9 cellular contexts compared by ENCODE assay signal in the genomic region with DNA sequence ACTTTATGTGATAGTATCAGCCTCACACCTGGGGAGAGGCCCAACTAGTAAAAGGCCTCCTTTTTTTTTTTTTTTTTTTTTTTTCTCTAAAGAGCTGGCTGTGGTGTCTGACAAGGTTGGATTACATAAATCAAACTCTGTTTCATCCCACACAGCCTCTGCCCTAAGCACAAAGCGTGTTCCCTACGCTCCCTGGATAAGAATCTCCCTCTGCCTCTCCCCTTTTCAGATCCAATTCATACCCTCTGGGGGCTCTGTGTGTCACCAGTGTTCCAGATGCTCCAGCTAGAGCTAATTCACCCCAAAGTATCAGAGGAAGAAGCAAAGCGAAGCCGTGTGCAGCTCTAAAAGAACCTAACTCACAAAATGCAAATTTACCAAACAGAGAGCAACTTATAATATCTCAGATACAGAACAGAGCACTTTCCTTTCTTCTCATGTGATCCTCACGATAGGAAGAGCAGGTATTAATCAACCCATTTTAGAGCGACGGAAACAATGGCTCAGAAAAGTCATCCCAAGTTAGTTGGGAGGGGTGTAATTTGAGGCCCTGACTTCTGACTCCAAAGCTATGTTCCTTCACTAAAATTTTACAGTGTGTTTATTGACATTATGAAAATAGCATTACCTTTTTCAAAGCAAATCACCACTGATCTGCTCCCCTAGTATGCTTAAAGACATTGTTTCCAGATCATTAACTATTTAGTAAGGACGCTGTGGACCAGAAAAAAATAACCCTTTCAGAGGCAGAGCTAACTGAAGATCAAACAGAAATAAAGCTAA. TPM values are rescaled to one million over a fixed set of nuclear protein-coding genes. Genes with fewer than 3 reads are reported as not detected.
DNase-seq lines count a peak whose midpoint lies in the region; ATAC-seq and TF ChIP-seq lines count a peak whose summit lies in the region.
"Had no signal": no experiment of that assay in that cellular context is flagged by ENCODE, and none has a peak within 500 bp of the region (broad histone marks: within the 10 kb centered on the region; RNA-seq: fewer than 3 reads in every experiment).

No MANE protein-coding gene starts in this region.

- TF ChIP-seq CTCF in activated CD8-positive, alpha-beta T cell treated with anti-CD3 and anti-CD28 coated beads for 36 hours (IDR thresholded peaks at IDR 0.05) = no peak
- no peak for TF ChIP-seq CTCF in brain (conservative IDR thresholded peaks at IDR 0.05)

- no peak for ATAC-seq in activated CD8-positive, alpha-beta T cell treated with anti-CD3 and anti-CD28 coated beads for 36 hours
- ATAC-seq in activated CD8-positive, alpha-beta T cell treated with anti-CD3 and anti-CD28 coated beads, Interleukin-2, amount 10 ng/mL, durations not matched to agents 7 days and 5 days = no peak
- peak; percentile 42 for ATAC-seq in HG03280 (IDR thresholded peaks at IDR 0.05; ENCODE audit: unreplicated experiment)
- no peak for ATAC-seq in GM19463 (IDR thresholded peaks at IDR 0.05; ENCODE audit: unreplicated experiment)

- POLR2A ChIA-PET in activated CD8-positive, alpha-beta T cell treated with anti-CD3 and anti-CD28 coated beads for 36 hours (lab: Charles Lee) = interaction anchor here (0.6 to 3.8 kb wide), 13 partner anchors 8 to 50 kb away, joined by 3 to 21 read pairs (median 4); a partner anchor contains a TSS
- POLR2A ChIA-PET in activated CD8-positive, alpha-beta T cell treated with anti-CD3 and anti-CD28 coated beads, Interleukin-2, amount 10 ng/mL, durations not matched to agents 7 days and 5 days (lab: Charles Lee) = interaction anchor here (0.6 to 5.7 kb wide), 4 partner anchors 12 to 57 kb away, joined by 3 to 32 read pairs (median 4); a partner anchor contains a TSS

- peaks cover 0 to under 1% of the 10 kb centered on the region in 2 donors for H3K36me3 ChIP-seq in stomach smooth muscle (ENCODE audit: control insufficient read depth in 2 of 2, insufficient read depth in 2 of 2, low read length in 2 of 2)

- intact Hi-C loops in activated CD8-positive, alpha-beta T cell treated with anti-CD3 and anti-CD28 coated beads for 36 hours (cut with micrococcal nuclease) = no loop called here

- H3K36me3 Mint-ChIP-seq in activated CD8-positive, alpha-beta T cell treated with anti-CD3 and anti-CD28 coated beads for 36 hours (ENCODE audit: low read depth) = no peaks in the 10 kb centered on the region
- peaks cover 3% of the 10 kb centered on the region for H3K36me3 Mint-ChIP-seq in activated CD8-positive, alpha-beta T cell treated with anti-CD3 and anti-CD28 coated beads, Interleukin-2, amount 10 ng/mL, durations not matched to agents 7 days and 5 days (ENCODE audit: low read depth)
- H3K36me3 Mint-ChIP-seq in brain = peaks cover 6% of the 10 kb centered on the region

- H3K9me3 ChIP-seq in stomach smooth muscle (ENCODE audit: control insufficient read depth in 2 of 2, low read length in 2 of 2) = no peaks in the 10 kb centered on the region

- no peaks in the 10 kb centered on the region for H3K27me3 ChIP-seq in stomach smooth muscle (ENCODE audit: control insufficient read depth in 1 of 2, insufficient read depth in 2 of 2, low read length in 2 of 2)

- H3K9ac ChIP-seq in stomach smooth muscle (ENCODE audit: low read length in 2 of 2) = no peak overlapping the region

- H3K9me3 Mint-ChIP-seq in activated CD8-positive, alpha-beta T cell treated with anti-CD3 and anti-CD28 coated beads for 36 hours = no peaks in the 10 kb centered on the region
- no peaks in the 10 kb centered on the region for H3K9me3 Mint-ChIP-seq in activated CD8-positive, alpha-beta T cell treated with anti-CD3 and anti-CD28 coated beads, Interleukin-2, amount 10 ng/mL, durations not matched to agents 7 days and 5 days (ENCODE audit: insufficient read depth)
- H3K9me3 Mint-ChIP-seq in brain = no peaks in the 10 kb centered on the region
- H3K9me3 Mint-ChIP-seq: CD8-positive, alpha-beta memory T cell had no signal

- H3K4me3 Mint-ChIP-seq in activated CD8-positive, alpha-beta T cell treated with anti-CD3 and anti-CD28 coated beads for 36 hours = no peak overlapping the region
- no peak overlapping the region for H3K4me3 Mint-ChIP-seq in activated CD8-positive, alpha-beta T cell treated with anti-CD3 and anti-CD28 coated beads, Interleukin-2, amount 10 ng/mL, durations not matched to agents 7 days and 5 days
- H3K4me3 Mint-ChIP-seq in brain = peak overlapping the region in 4 of 5 experiments; percentile 12 to 62 (median 46)

- peak overlapping the region; percentile 24 for H3K27ac ChIP-seq in stomach smooth muscle (ENCODE audit: low read length)

- H3K27ac Mint-ChIP-seq in activated CD8-positive, alpha-beta T cell treated with anti-CD3 and anti-CD28 coated beads for 36 hours = peak overlapping the region; percentile 59
- no peak overlapping the region for H3K27ac Mint-ChIP-seq in activated CD8-positive, alpha-beta T cell treated with anti-CD3 and anti-CD28 coated beads, Interleukin-2, amount 10 ng/mL, durations not matched to agents 7 days and 5 days
- H3K27ac Mint-ChIP-seq in brain = peak overlapping the region in 4 of 5 experiments; percentile 59 to 98 (median 87)

- CTCF ChIA-PET in activated CD8-positive, alpha-beta T cell treated with anti-CD3 and anti-CD28 coated beads for 36 hours (lab: Charles Lee) = interaction anchor here (0.9 to 14.9 kb wide), 9 partner anchors 10 to 178 kb away, joined by 3 to 198 read pairs (median 3); a partner anchor contains a TSS
- CTCF ChIA-PET in activated CD8-positive, alpha-beta T cell treated with anti-CD3 and anti-CD28 coated beads, Interleukin-2, amount 10 ng/mL, durations not matched to agents 7 days and 5 days (lab: Charles Lee) = interaction anchor here (1.2 to 27.7 kb wide), 6 partner anchors 14 to 340 kb away, joined by 3 to 387 read pairs (median 4); a partner anchor contains a TSS

- no peak overlapping the region for H3K4me3 ChIP-seq in stomach smooth muscle (ENCODE audit: low read length in 2 of 2)

- no peak for DNase-seq in activated CD8-positive, alpha-beta T cell treated with anti-CD3 and anti-CD28 coated beads for 36 hours
- DNase-seq in activated CD8-positive, alpha-beta T cell treated with anti-CD3 and anti-CD28 coated beads, Interleukin-2, amount 10 ng/mL, durations not matched to agents 7 days and 5 days = no peak
- DNase-seq in stimulated activated naive CD4-positive, alpha-beta T cell treated with Interleukin-2 at 50 U/mL for 16 hours (lab: John Stamatoyannopoulos, UW) = no peak
- no peak for DNase-seq in HuH-7.5 (ENCODE audit: low spot score)
- DNase-seq: CD8-positive, alpha-beta memory T cell had no signal

- peaks cover 90% of the 10 kb centered on the region for H3K4me1 ChIP-seq in stomach smooth muscle (ENCODE audit: control insufficient read depth, insufficient read depth, low read length)

- H3K4me1 Mint-ChIP-seq in activated CD8-positive, alpha-beta T cell treated with anti-CD3 and anti-CD28 coated beads for 36 hours (ENCODE audit: low read depth) = peaks cover 64% of the 10 kb centered on the region
- peaks cover 83% of the 10 kb centered on the region for H3K4me1 Mint-ChIP-seq in activated CD8-positive, alpha-beta T cell treated with anti-CD3 and anti-CD28 coated beads, Interleukin-2, amount 10 ng/mL, durations not matched to agents 7 days and 5 days (ENCODE audit: low read depth)
- peaks cover 100% of the 10 kb centered on the region for H3K4me1 Mint-ChIP-seq in brain

- H3K27me3 Mint-ChIP-seq in activated CD8-positive, alpha-beta T cell treated with anti-CD3 and anti-CD28 coated beads for 36 hours = no peaks in the 10 kb centered on the region
- H3K27me3 Mint-ChIP-seq in activated CD8-positive, alpha-beta T cell treated with anti-CD3 and anti-CD28 coated beads, Interleukin-2, amount 10 ng/mL, durations not matched to agents 7 days and 5 days (ENCODE audit: low read depth) = no peaks in the 10 kb centered on the region
- H3K27me3 Mint-ChIP-seq in brain = peaks cover 24% of the 10 kb centered on the region
- H3K27me3 Mint-ChIP-seq: CD8-positive, alpha-beta memory T cell had no signal

RNA-seq across cellular contexts. Expression of a gene that starts 12.4 kb away (rescaled TPM):
- 1 to 10 TPM; 4.2 to 4.3 TPM for total RNA-seq in activated CD8-positive, alpha-beta T cell treated with anti-CD3 and anti-CD28 coated beads for 36 hours
- 1 to 10 TPM; 2.2 to 4.0 TPM for total RNA-seq in activated CD8-positive, alpha-beta T cell treated with anti-CD3 and anti-CD28 coated beads, Interleukin-2, amount 10 ng/mL, durations not matched to agents 7 days and 5 days
- 22.7 TPM for polyA plus RNA-seq in brain (ENCODE audit: insufficient read depth, low read depth, low replicate concordance)

RNA-seq across cellular contexts. Expression of a gene that starts 57.3 kb away (rescaled TPM):
- total RNA-seq in activated CD8-positive, alpha-beta T cell treated with anti-CD3 and anti-CD28 coated beads for 36 hours = 100 to 1,000 TPM; 147 to 152 TPM
- 100 to 1,000 TPM; 178 to 182 TPM for total RNA-seq in activated CD8-positive, alpha-beta T cell treated with anti-CD3 and anti-CD28 coated beads, Interleukin-2, amount 10 ng/mL, durations not matched to agents 7 days and 5 days
- polyA plus RNA-seq in brain (ENCODE audit: insufficient read depth, low read depth, low replicate concordance) = 457 TPM

Comparison
In these comparisons a context has a peak if more than half of its experiments do, and no peak if none do; other contexts are left out.
1. H3K4me3 Mint-ChIP-seq: peak in brain (4 of 5); none in activated CD8-positive, alpha-beta T cell treated with anti-CD3 and anti-CD28 coated beads for 36 hours (single experiment) and activated CD8-positive, alpha-beta T cell treated with anti-CD3 and anti-CD28 coated beads, Interleukin-2, amount 10 ng/mL, durations not matched to agents 7 days and 5 days (single experiment).